In the genomic region with DNA sequence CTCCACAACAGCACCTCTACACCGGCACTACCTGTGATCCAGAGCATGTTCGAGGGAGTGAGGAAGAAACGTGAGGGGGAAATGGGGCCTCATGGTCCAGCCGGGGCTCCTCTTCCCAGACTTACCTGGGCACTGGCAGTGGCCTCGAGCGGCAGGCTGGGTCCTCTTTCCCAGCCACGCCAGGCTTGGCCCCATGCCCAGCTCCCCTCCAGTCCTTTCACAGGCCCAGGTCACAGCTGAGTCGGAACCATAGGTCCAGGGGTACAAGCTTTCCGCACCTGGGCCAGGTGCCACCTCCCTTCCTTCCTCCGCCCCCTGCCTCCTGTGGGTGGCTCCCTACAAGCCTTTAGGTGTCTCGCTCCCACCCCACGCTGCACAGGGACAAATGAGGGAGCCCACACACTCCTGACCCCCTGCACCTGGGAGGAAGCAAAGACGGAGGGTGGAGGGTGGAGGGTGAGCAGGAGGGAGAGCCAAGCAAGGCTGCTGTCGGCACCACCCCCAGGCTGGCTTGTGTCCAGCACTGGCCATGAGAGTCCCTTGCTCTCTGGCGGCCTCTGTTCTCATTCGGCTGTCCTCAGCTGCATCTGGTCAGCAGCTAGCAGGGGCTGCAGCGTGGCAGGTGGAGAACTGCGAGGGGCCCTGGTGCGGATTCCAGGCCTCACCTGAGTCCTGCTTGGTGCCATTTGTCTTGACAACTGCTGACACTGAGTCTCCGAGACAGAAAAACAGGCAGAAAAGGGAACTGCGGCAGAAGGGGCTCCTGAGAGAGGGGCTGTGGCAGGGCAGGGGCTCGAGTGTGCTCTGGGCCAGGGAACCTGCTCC, we compare ENCODE assay signal across 14 cellular contexts. TPM values are rescaled to one million over a fixed set of nuclear protein-coding genes. Genes with fewer than 3 reads are reported as not detected.
DNase-seq lines count a peak whose midpoint lies in the region; ATAC-seq and TF ChIP-seq lines count a peak whose summit lies in the region.
"Had no signal": no experiment of that assay in that cellular context is flagged by ENCODE, and none has a peak within 500 bp of the region (broad histone marks: within the 10 kb centered on the region; RNA-seq: fewer than 3 reads in every experiment).

No MANE protein-coding gene starts in this region.

- peak overlapping the region; percentile 85 for H2AFZ ChIP-seq in neural progenitor cell (replicated peaks)
- no peak overlapping the region for H2AFZ ChIP-seq in osteoblast (ENCODE audit: low read length)

- H3K36me3 ChIP-seq in HUES64 (ENCODE audit: insufficient read depth, low read length), result no peaks in the 10 kb centered on the region
- H3K36me3 ChIP-seq in neural progenitor cell, result no peaks in the 10 kb centered on the region
- no peaks in the 10 kb centered on the region for H3K36me3 ChIP-seq in osteoblast (ENCODE audit: insufficient read depth, low read length)
- H3K36me3 ChIP-seq: SJSA1 had no signal

- H4K20me1 ChIP-seq in neural progenitor cell (ENCODE audit: low read depth), result no peaks in the 10 kb centered on the region
- no peaks in the 10 kb centered on the region for H4K20me1 ChIP-seq in osteoblast (ENCODE audit: insufficient read depth, low read length)

- ATAC-seq in HG02852 (IDR thresholded peaks at IDR 0.05; ENCODE audit: unreplicated experiment), result no peak

- TF ChIP-seq CTCF in neural progenitor cell (IDR thresholded peaks at IDR 0.05) (no peak), osteoblast (IDR thresholded peaks at IDR 0.05; ENCODE audit: extremely low read depth, low read depth, low read length) (no peak)

- intact Hi-C loops in head of caudate nucleus (cut with DNase I), result no loop called here

- DNase-seq in D341Med (ENCODE audit: low spot score), result peak; percentile 15
- peak in 33 of 42 donors; percentile 6 to 79 (median 48) for DNase-seq in head of caudate nucleus
- peak; percentile 44 for DNase-seq in neural progenitor cell (ENCODE audit: low spot score)
- no peak for DNase-seq in osteoblast (ENCODE audit: insufficient read length, low spot score, missing footprints)
- DNase-seq in NCI-H446 (lab: John Stamatoyannopoulos, UW), result no peak
- DNase-seq in NCI-H1048 (lab: John Stamatoyannopoulos, UW), result no peak
- DNase-seq: NCI-H146, NCI-H526 treated with DMSO at 0.1 percent for 48 hours had no signal

- H3K36me3 Mint-ChIP-seq in neural progenitor cell, result no peaks in the 10 kb centered on the region
- H3K36me3 Mint-ChIP-seq: IgD-negative memory B cell had no signal

- H3K4me1 ChIP-seq in HUES64 (ENCODE audit: insufficient read depth, low read length) (peaks cover 11% of the 10 kb centered on the region), neural progenitor cell (peaks cover 17% of the 10 kb centered on the region), osteoblast (ENCODE audit: insufficient read depth, low read length) (no peaks in the 10 kb centered on the region)
- H3K4me1 ChIP-seq: SJSA1 had no signal

- H3K79me2 ChIP-seq in neural progenitor cell (ENCODE audit: low read depth) (no peaks in the 10 kb centered on the region), osteoblast (ENCODE audit: insufficient read depth, low read length) (no peaks in the 10 kb centered on the region)

- no peaks in the 10 kb centered on the region for H3K9me3 ChIP-seq in HUES64 (ENCODE audit: insufficient read depth, low read depth, low read length)
- H3K9me3 ChIP-seq in neural progenitor cell (ENCODE audit: low read depth), result no peaks in the 10 kb centered on the region
- no peaks in the 10 kb centered on the region for H3K9me3 ChIP-seq in osteoblast (ENCODE audit: low read depth, low read length)
- H3K9me3 ChIP-seq: SJSA1 had no signal

- H3K27me3 ChIP-seq in HUES64 (ENCODE audit: insufficient read depth, low read length) (no peaks in the 10 kb centered on the region), neural progenitor cell (no peaks in the 10 kb centered on the region), osteoblast (ENCODE audit: insufficient read depth, low read length) (peaks cover 32% of the 10 kb centered on the region)

- WGBS in HUES64, result 87% methylated on average over 22 of the region's 22 CpGs

- H3K27me3 Mint-ChIP-seq in neural progenitor cell (ENCODE audit: insufficient read depth, low read depth), result peaks cover 10% of the 10 kb centered on the region

- peaks cover 7% of the 10 kb centered on the region for H3F3A ChIP-seq in neural progenitor cell (ENCODE audit: low read depth)

- H3K9ac ChIP-seq in HUES64 (ENCODE audit: low read depth, low read length) (0 out of 2 replicates have a peak overlapping the region, but pooled peaks have one; percentile 4), neural progenitor cell (no peak overlapping the region)

- H3K9me3 Mint-ChIP-seq in neural progenitor cell, result no peaks in the 10 kb centered on the region

- H3K4me1 Mint-ChIP-seq in neural progenitor cell, result peaks cover 9% of the 10 kb centered on the region

- no peak overlapping the region for H3K27ac ChIP-seq in HUES64 (ENCODE audit: low read depth, low read length)
- no peak overlapping the region for H3K27ac ChIP-seq in neural progenitor cell
- H3K27ac ChIP-seq in osteoblast (ENCODE audit: low read depth, low read length), result no peak overlapping the region
- H3K27ac ChIP-seq: SJSA1, VCaP had no signal

- no peak overlapping the region for H3K4me2 ChIP-seq in neural progenitor cell
- H3K4me2 ChIP-seq in osteoblast (ENCODE audit: insufficient read depth, low read length), result no peak overlapping the region

- no peak overlapping the region for H3K4me3 Mint-ChIP-seq in neural progenitor cell
- H3K4me3 Mint-ChIP-seq: IgD-negative memory B cell had no signal

- no peak overlapping the region for H3K4me3 ChIP-seq in HUES64 (ENCODE audit: low read length)
- no peak overlapping the region for H3K4me3 ChIP-seq in neural progenitor cell
- H3K4me3 ChIP-seq in osteoblast (ENCODE audit: insufficient read depth, low read length), result no peak overlapping the region
- H3K4me3 ChIP-seq: SJSA1 had no signal

- peak overlapping the region; percentile 50 for H3K27ac Mint-ChIP-seq in neural progenitor cell
- H3K27ac Mint-ChIP-seq: IgD-negative memory B cell had no signal

RNA-seq across cellular contexts. Expression of a gene that starts 26.8 kb away (rescaled TPM):
- polyA plus RNA-seq in HUES64 (2013, experiment 1 of 2), result 1.5 TPM
- 2.5 TPM for polyA plus RNA-seq in HUES64 (2013, experiment 2 of 2)
- 3.0 and 10.5 TPM in 2 replicates for total RNA-seq in neural progenitor cell (ENCODE audit: low replicate concordance)
- total RNA-seq in osteoblast, result under 0.01 TPM in 1 of 2 replicates, not detected in the other
- total RNA-seq: SJSA1 had no signal
- polyA plus RNA-seq: BJ, IgD-negative memory B cell had no signal

RNA-seq across cellular contexts. Expression of a gene that starts 48.7 kb away (rescaled TPM):
- polyA plus RNA-seq in HUES64 (2013, experiment 1 of 2), result not detected
- polyA plus RNA-seq in HUES64 (2013, experiment 2 of 2), result not detected
- total RNA-seq in neural progenitor cell (ENCODE audit: low replicate concordance) (not detected in 2 replicates), osteoblast (not detected in 2 replicates)
- total RNA-seq: SJSA1 had no signal
- polyA plus RNA-seq: BJ, IgD-negative memory B cell had no signal

RNA-seq across cellular contexts. Expression of a gene that starts 54.9 kb away (rescaled TPM):
- not detected for polyA plus RNA-seq in HUES64 (2013, experiment 1 of 2)
- polyA plus RNA-seq in HUES64 (2013, experiment 2 of 2), result 0.13 TPM
- not detected in 2 replicates for total RNA-seq in neural progenitor cell (ENCODE audit: low replicate concordance)
- total RNA-seq in osteoblast, result 2.2 and 9.4 TPM in 2 replicates
- total RNA-seq: SJSA1 had no signal

RNA-seq across cellular contexts. Expression of a gene that starts 55.7 kb away (rescaled TPM):
- 3.9 TPM for polyA plus RNA-seq in HUES64 (2013, experiment 1 of 2)
- 2.8 TPM for polyA plus RNA-seq in HUES64 (2013, experiment 2 of 2)
- total RNA-seq in neural progenitor cell (ENCODE audit: low replicate concordance), result 2.3 TPM in 1 of 2 replicates, not detected in the other
- 2.7 and 3.3 TPM in 2 replicates for total RNA-seq in osteoblast

Comparison
In these comparisons a context has a peak if more than half of its experiments do, and no peak if none do; other contexts are left out.
1. DNase-seq: peak in D341Med (single experiment), head of caudate nucleus (33 of 42) and neural progenitor cell (single experiment); none in osteoblast (single experiment), NCI-H446 (0 of 2) and NCI-H1048 (single experiment).